ENCODE assay signal across 24 cellular contexts in genomic region chr6:4191271-4191721, GRCh38.
"Had no signal": no experiment of that assay in that cellular context is flagged by ENCODE, and none has a peak within 500 bp of the region (broad histone marks: within the 10 kb centered on the region; RNA-seq: fewer than 3 reads in every experiment).

No MANE protein-coding gene starts in this region.

- H3K27me3 ChIP-seq: colonic mucosa, dorsolateral prefrontal cortex, esophagus muscularis mucosa, esophagus squamous epithelium, gastrocnemius medialis, gastroesophageal sphincter, heart left ventricle, heart right ventricle had no signal

- DNase-seq: colonic mucosa; cortex of kidney; dermis blood vessel endothelial cell; dorsolateral prefrontal cortex; effector CD4-positive, alpha-beta T cell; effector CD8-positive, alpha-beta T cell; effector memory CD4-positive, alpha-beta T cell; effector memory CD8-positive, alpha-beta T cell; endodermal cell; erythroblast; esophagus squamous epithelium; foreskin fibroblast; foreskin keratinocyte; foreskin melanocyte; gastrocnemius medialis; glutamatergic neuron; head of caudate nucleus; heart left ventricle; heart right ventricle had no signal

- H3K27ac ChIP-seq: colonic mucosa, coronary artery, dorsolateral prefrontal cortex, epithelial cell of prostate, esophagus muscularis mucosa, esophagus squamous epithelium, foreskin keratinocyte, gastrocnemius medialis, gastroesophageal sphincter, heart left ventricle, heart right ventricle had no signal

- H3K4me3 ChIP-seq: colonic mucosa, coronary artery, dorsolateral prefrontal cortex, esophagus muscularis mucosa, esophagus squamous epithelium, gastrocnemius medialis, gastroesophageal sphincter, heart left ventricle, heart right ventricle had no signal

- H3K36me3 ChIP-seq: colonic mucosa, esophagus muscularis mucosa, esophagus squamous epithelium, gastrocnemius medialis, gastroesophageal sphincter, heart left ventricle, heart right ventricle had no signal

- H3K4me1 ChIP-seq: colonic mucosa, esophagus muscularis mucosa, esophagus squamous epithelium, gastrocnemius medialis, gastroesophageal sphincter, heart right ventricle had no signal

- H3K9me3 ChIP-seq: colonic mucosa, esophagus muscularis mucosa, esophagus squamous epithelium, gastrocnemius medialis, gastroesophageal sphincter, heart left ventricle, heart right ventricle had no signal

- ATAC-seq: effector memory CD8-positive, alpha-beta T cell; esophagus mucosa; foreskin keratinocyte; gastrocnemius medialis; gastroesophageal sphincter; heart left ventricle; heart right ventricle had no signal
